ENCODE assay signal across 21 cellular contexts in the genomic region with DNA sequence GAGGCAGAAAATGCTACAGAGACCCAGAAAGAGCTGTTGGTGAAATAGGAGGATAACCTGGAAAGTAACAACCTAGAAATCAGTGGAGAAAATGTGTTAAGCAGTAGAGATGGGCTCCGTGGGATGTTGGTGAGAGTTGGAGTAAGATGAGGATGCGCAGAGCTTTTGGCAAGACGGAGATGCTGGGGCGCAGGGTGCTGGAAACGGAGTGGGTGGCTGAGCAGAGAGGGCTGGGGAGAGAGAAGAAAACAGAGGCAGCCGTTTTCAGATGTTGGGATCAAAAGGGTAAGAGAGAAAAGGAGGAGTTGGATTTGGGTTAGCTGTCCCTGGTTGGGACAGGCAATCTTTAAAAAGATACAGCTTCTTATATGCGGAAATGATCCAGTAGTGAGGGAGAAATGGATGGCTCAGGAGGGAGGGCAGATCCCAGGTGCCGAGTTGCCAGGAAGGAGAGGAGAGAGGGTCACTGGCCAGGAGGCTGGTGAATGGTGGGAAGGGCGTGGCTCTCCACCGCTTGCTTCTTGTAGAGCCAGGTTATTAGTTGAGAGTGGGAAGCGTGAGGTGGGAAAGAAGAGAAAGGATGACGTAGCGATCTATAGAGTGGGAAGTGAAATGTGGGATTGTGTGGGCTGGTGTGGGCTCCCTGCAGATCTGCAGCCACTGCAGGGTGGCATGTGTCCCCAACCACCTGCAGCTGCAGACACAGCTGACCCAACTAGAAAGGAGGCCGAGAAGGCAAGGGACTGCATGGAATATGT.
DNase-seq lines count a peak whose midpoint lies in the region; ATAC-seq and TF ChIP-seq lines count a peak whose summit lies in the region.
"Had no signal": no experiment of that assay in that cellular context is flagged by ENCODE, and none has a peak within 500 bp of the region (broad histone marks: within the 10 kb centered on the region; RNA-seq: fewer than 3 reads in every experiment).

No MANE protein-coding gene starts in this region.

- H3K27ac ChIP-seq in HEK293 (ENCODE audit: extremely low read depth, low read depth, low read length) (no peak overlapping the region), transverse colon (peak overlapping the region; percentile 79 to 92 (median 86))
- H3K27ac ChIP-seq: KMS-11, RWPE1 had no signal

- H3K4me1 ChIP-seq in HEK293 (ENCODE audit: control insufficient read depth, insufficient read depth, low read length), result peaks cover 7% of the 10 kb centered on the region
- H3K4me1 ChIP-seq in transverse colon, result peaks cover 0 to 10% (median 5%) of the 10 kb centered on the region in 4 donors

- no peaks in the 10 kb centered on the region for H3K36me3 Mint-ChIP-seq in dendritic cell treated with granulocyte-macrophage colony-stimulating factor and Interleukin-4, amounts not matched to agents 40 ng/mL and 50 ng/mL, for 4 days (ENCODE audit: low read depth)
- H3K36me3 Mint-ChIP-seq in nephron (ENCODE audit: low read depth), result no peaks in the 10 kb centered on the region
- H3K36me3 Mint-ChIP-seq: CD8-positive, alpha-beta memory T cell had no signal

- TF ChIP-seq POLR2A in transverse colon (IDR thresholded peaks at IDR 0.05), result no peak

- no peak for TF ChIP-seq EP300 in transverse colon (IDR thresholded peaks at IDR 0.05; ENCODE audit: low read depth)

- CTCF ChIA-PET in HEK293 (lab: Yijun Ruan, JAX), result interaction anchor here (0.7 kb wide), 1 partner anchor 320 kb away, joined by 5 read pairs; no protein-coding TSS in a partner anchor

- DNase-seq in transverse colon (no peak), cerebellum (ENCODE audit: low spot score) (no peak), RPMI8226 (no peak)
- DNase-seq: C1 segment of cervical spinal cord; CD8-positive, alpha-beta memory T cell; DMS53; EL; MV-4-11; NCI-H187 treated with DMSO at 0.1 percent for 48 hours; NCI-H2227 treated with DMSO at 0.1 percent for 48 hours; NCI-H526; OCI-M1; SIG-M5 had no signal

- in situ Hi-C loops in transverse colon (cut with MboI; ENCODE audit: low pct_ligation_motif_present in 1 of 4, low pct_unique_long_range_greater_than_20kb in 1 of 4, low sequenced_read_pairs in 3 of 4), result no loop called here

- ATAC-seq in GM21381 (IDR thresholded peaks at IDR 0.05; ENCODE audit: unreplicated experiment), result no peak
- ATAC-seq: HepG2, SK-N-SH treated with all-trans-retinoic acid at 6 μM for 48 hours had no signal

- WGBS in transverse colon (ENCODE audit: low coverage in 1 of 2), 2 donors, result 81 to 86% methylated on average over 11 to 14 of the region's 14 CpGs

- H3K9me3 ChIP-seq in HEK293 (ENCODE audit: control insufficient read depth, insufficient read depth, low read depth, low read length) (no peaks in the 10 kb centered on the region), transverse colon (no peaks in the 10 kb centered on the region)

- H3K4me3 Mint-ChIP-seq in dendritic cell treated with granulocyte-macrophage colony-stimulating factor and Interleukin-4, amounts not matched to agents 40 ng/mL and 50 ng/mL, for 4 days, result no peak overlapping the region
- H3K4me3 Mint-ChIP-seq in nephron, result no peak overlapping the region

- POLR2A ChIA-PET in HEK293 (lab: Yijun Ruan, JAX), result no interaction called here

- peaks cover 15% of the 10 kb centered on the region for H3K4me1 Mint-ChIP-seq in dendritic cell treated with granulocyte-macrophage colony-stimulating factor and Interleukin-4, amounts not matched to agents 40 ng/mL and 50 ng/mL, for 4 days (ENCODE audit: low read depth)
- peaks cover 32% of the 10 kb centered on the region for H3K4me1 Mint-ChIP-seq in nephron

- TF ChIP-seq CTCF in HEK293 (tag by site-specific recombination; IDR thresholded peaks at IDR 0.05), result no peak
- no peak for TF ChIP-seq CTCF in nephron (IDR thresholded peaks at IDR 0.05; ENCODE audit: unreplicated experiment in 3 of 3)
- TF ChIP-seq CTCF in transverse colon (IDR thresholded peaks at IDR 0.05), result no peak

- no peaks in the 10 kb centered on the region for H3K36me3 ChIP-seq in HEK293 (ENCODE audit: control insufficient read depth in 2 of 2, insufficient read depth in 1 of 2, low read length in 2 of 2)
- no peaks in the 10 kb centered on the region for H3K36me3 ChIP-seq in transverse colon

- H3K27ac Mint-ChIP-seq in dendritic cell treated with granulocyte-macrophage colony-stimulating factor and Interleukin-4, amounts not matched to agents 40 ng/mL and 50 ng/mL, for 4 days, result peak overlapping the region; percentile 19
- H3K27ac Mint-ChIP-seq in nephron, result peak overlapping the region in 2 of 3 experiments; percentile 53 to 80

- H3K27me3 ChIP-seq in transverse colon, result no peaks in the 10 kb centered on the region

- no peaks in the 10 kb centered on the region for H3K9me3 Mint-ChIP-seq in dendritic cell treated with granulocyte-macrophage colony-stimulating factor and Interleukin-4, amounts not matched to agents 40 ng/mL and 50 ng/mL, for 4 days
- H3K9me3 Mint-ChIP-seq in nephron, result no peaks in the 10 kb centered on the region

- no peak overlapping the region for H3K4me3 ChIP-seq in HEK293 (ENCODE audit: low read depth, low read length)
- H3K4me3 ChIP-seq in transverse colon, result no peak overlapping the region

- intact Hi-C loops in dendritic cell treated with granulocyte-macrophage colony-stimulating factor and Interleukin-4, amounts not matched to agents 40 ng/mL and 50 ng/mL, for 4 days (cut with micrococcal nuclease), result no loop called here
- intact Hi-C loops in transverse colon (cut with DNase I; ENCODE audit: low total_unique reads), result no loop called here

- peaks cover 15% of the 10 kb centered on the region for H3K27me3 Mint-ChIP-seq in dendritic cell treated with granulocyte-macrophage colony-stimulating factor and Interleukin-4, amounts not matched to agents 40 ng/mL and 50 ng/mL, for 4 days
- H3K27me3 Mint-ChIP-seq in nephron (ENCODE audit: low read depth), result peaks cover 15% of the 10 kb centered on the region

TF ChIP-seq in HEK293, 187 proteins besides CTCF, POLR2A, EP300 and RAD21:
- TF ChIP-seq ZFHX2 (tag by site-specific recombination; conservative IDR thresholded peaks at IDR 0.05) (peak; percentile 92), EGR2 (tag by site-specific recombination; IDR thresholded peaks at IDR 0.05; ENCODE audit: low read depth) (peak; percentile 95), ZNF335 (tag by site-specific recombination; conservative IDR thresholded peaks at IDR 0.05) (no peak)
